10 cellular contexts compared by ENCODE assay signal in the genomic region with DNA sequence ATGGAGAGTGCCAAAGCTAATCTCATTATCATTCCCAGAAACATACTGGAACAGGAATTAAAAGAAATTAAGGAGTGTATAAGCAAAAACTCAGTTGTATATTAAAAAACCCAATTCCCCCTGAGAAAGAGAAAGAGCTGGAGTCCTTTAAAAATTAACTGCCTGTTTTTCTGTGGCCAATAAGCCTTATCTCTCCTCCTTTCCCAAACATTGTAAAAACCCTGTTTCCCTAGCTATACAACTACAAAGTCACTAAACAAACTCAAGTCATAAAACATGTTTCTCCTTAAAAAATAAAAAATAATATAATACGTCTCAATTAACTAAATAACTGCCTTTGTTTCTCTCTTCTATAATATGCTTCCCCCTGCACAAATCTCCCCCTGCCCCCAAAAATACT.
"Had no signal": no experiment of that assay in that cellular context is flagged by ENCODE, and none has a peak within 500 bp of the region (broad histone marks: within the 10 kb centered on the region; RNA-seq: fewer than 3 reads in every experiment).

No MANE protein-coding gene starts in this region.

- H3K27me3 ChIP-seq: pancreas had no signal

- ATAC-seq: activated naive CD4-positive, alpha-beta T cell treated with anti-CD3 and anti-CD28 coated beads, Interleukin-2, amount 50 U/mL, for 72 hours; esophagus mucosa; left ventricle myocardium superior; pancreas; stimulated activated memory B cell treated with anti-CD40 and anti-IgM and Interleukin-4, amounts not matched to agents 10 μg/mL and 1 μg/mL and 100 μg/mL, for 72 hours; T-cell had no signal

- H3K36me3 ChIP-seq: pancreas had no signal

- DNase-seq: activated CD4-positive, alpha-beta T cell treated with anti-CD3 and anti-CD28 coated beads for 1 hour; activated CD4-positive, alpha-beta T cell treated with anti-CD3 and anti-CD28 coated beads, Interleukin-2, amount 50 U/mL, for 4 hours; activated T-cell treated with anti-CD3 and anti-CD28 coated beads, Interleukin-2, amount 50 U/mL, for 24 hours; left ventricle myocardium superior; pancreas; stimulated activated CD4-positive, alpha-beta T cell treated with anti-CD3 and anti-CD28 coated beads, Interleukin-2, amount 100 ng/mL, for 48 hours; T-cell had no signal

- H3K9me3 ChIP-seq: pancreas had no signal

- H3K4me3 ChIP-seq: pancreas had no signal
